In genomic region chr5:34509392-34509791, GRCh38 we compare ENCODE assay signal across 1 cellular context.
TF ChIP-seq lines count a peak whose summit lies in the region.

No MANE protein-coding gene starts in this region.

TF ChIP-seq in GM23338, 12 proteins besides CTCF, POLR2A, EP300 and RAD21 (continued from another document):
- TF ChIP-seq ZNF462 (CRISPR knock-in tag; IDR thresholded peaks at IDR 0.05) (no peak), ETS1 (IDR thresholded peaks at IDR 0.05) (no peak), STAT1 (IDR thresholded peaks at IDR 0.05; ENCODE audit: unreplicated experiment) (no peak), ZNF331 (CRISPR knock-in tag; IDR thresholded peaks at IDR 0.05; ENCODE audit: low read depth) (no peak), REST (IDR thresholded peaks at IDR 0.05; ENCODE audit: unreplicated experiment) (no peak)
